Comparison of ENCODE assay signal across 8 cellular contexts in the genomic region with DNA sequence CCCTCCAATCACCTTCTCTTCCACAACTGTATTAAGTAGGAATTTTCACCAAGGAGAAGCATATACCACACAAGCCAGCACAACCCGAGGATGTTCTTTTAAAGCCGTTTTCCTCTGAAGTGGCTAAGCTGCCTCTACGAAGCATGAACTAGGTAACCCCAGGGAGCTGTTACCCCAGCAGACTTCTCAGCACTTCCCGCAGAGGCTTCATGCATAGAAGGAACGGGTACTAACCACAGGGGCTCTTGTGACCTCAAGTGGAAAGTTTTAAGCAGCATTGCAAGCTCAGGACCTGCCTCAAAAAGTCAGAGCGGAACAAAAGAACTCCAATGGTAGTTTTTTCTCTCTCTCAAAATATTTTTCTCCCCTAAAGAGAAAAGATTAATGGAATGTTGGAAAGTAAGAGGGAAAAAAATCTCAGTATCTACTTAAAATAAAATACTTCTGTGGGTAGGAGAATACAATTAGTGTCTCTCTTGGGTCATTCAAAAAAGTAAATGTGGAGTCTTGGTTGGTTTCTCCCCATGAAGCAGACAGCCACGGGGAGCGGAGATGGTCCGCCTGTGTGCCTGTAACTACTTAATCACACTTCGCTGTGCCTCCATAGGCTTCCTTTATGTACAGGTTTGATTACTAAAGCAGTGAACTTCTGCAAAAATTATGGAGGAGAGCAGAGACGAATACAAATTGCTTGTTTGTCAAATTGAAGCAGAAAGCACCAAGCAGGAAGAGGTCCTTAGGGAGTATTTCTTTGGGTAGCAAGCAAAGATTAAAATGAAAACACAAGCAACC. TPM values are rescaled to one million over a fixed set of nuclear protein-coding genes. Genes with fewer than 3 reads are reported as not detected.
DNase-seq lines count a peak whose midpoint lies in the region; ATAC-seq, FAIRE-seq and TF ChIP-seq lines count a peak whose summit lies in the region.

No MANE protein-coding gene starts in this region.

- H3K4ac ChIP-seq in trophoblast cell (ENCODE audit: low read depth, low read length), result no peak overlapping the region

- CTCF ChIA-PET in CD4-positive, alpha-beta T cell (lab: Charles Lee), result interaction anchor here (0.8 kb wide), 1 partner anchor 20 kb away, joined by 3 read pairs; no protein-coding TSS in a partner anchor

- H3K4me3 Mint-ChIP-seq in CD4-positive, alpha-beta T cell, result no peak overlapping the region
- H3K4me3 Mint-ChIP-seq in astrocyte (ENCODE audit: unreplicated experiment), result peak overlapping the region; percentile 47

- H3K9me3 ChIP-seq in CD4-positive, alpha-beta T cell (ENCODE audit: control insufficient read depth, low read length), result no peaks in the 10 kb centered on the region
- H3K9me3 ChIP-seq in astrocyte (ENCODE audit: insufficient read depth, low read depth, low read length) (no peaks in the 10 kb centered on the region), WERI-Rb-1 (ENCODE audit: severe bottlenecking) (no peaks in the 10 kb centered on the region), right atrium auricular region (no peaks in the 10 kb centered on the region), trophoblast cell (ENCODE audit: insufficient read depth, low read depth, low read length) (no peaks in the 10 kb centered on the region)

- H4K12ac ChIP-seq in trophoblast cell (ENCODE audit: low read depth, low read length), result no peak overlapping the region

- POLR2A ChIA-PET in CD4-positive, alpha-beta T cell (lab: Charles Lee), result interaction anchor here (0.8 to 1.3 kb wide), 2 partner anchors 41 to 178 kb away, joined by 3 to 4 read pairs; partner anchors contain the start of gene STX6

- no peak overlapping the region for H2BK12ac ChIP-seq in trophoblast cell (ENCODE audit: low read length)

- no peak overlapping the region for H4K8ac ChIP-seq in trophoblast cell (ENCODE audit: low read depth, low read length)

- DNase-seq in CD4-positive, alpha-beta T cell, result peak in 6 of 10 experiments; percentile 2 to 46 (median 12)
- DNase-seq in NAMALWA (ENCODE audit: low spot score), result peak; percentile 30
- peak; percentile 15 for DNase-seq in astrocyte (ENCODE audit: low read depth)
- peak; percentile 16 for DNase-seq in stimulated activated CD8-positive, alpha-beta memory T cell treated with anti-CD3 and anti-CD28 coated beads, Interleukin-12 subunit alpha, Interleukin-12 subunit beta, amount 100 ng/mL, for 4 hours (ENCODE audit: low read depth)
- DNase-seq in WERI-Rb-1, result no peak
- DNase-seq in right atrium auricular region (ENCODE audit: low spot score), result no peak
- no peak for DNase-seq in trophoblast cell

- no peak overlapping the region for H3K14ac ChIP-seq in trophoblast cell (ENCODE audit: low read length)

- peaks cover 12% of the 10 kb centered on the region for H3K36me3 ChIP-seq in astrocyte (ENCODE audit: insufficient read depth, low read length)
- H3K36me3 ChIP-seq in WERI-Rb-1, result no peaks in the 10 kb centered on the region
- peaks cover 43% of the 10 kb centered on the region for H3K36me3 ChIP-seq in right atrium auricular region
- peaks cover 18 to 30% of the 10 kb centered on the region in 2 experiments for H3K36me3 ChIP-seq in trophoblast cell (ENCODE audit: control insufficient read depth in 1 of 2, insufficient read depth in 2 of 2, low read length in 2 of 2)

- peaks cover 23% of the 10 kb centered on the region for H4K20me1 ChIP-seq in astrocyte (ENCODE audit: insufficient read depth, low read length)

- TF ChIP-seq CTCF in CD4-positive, alpha-beta T cell (IDR thresholded peaks at IDR 0.05), result no peak
- no peak for TF ChIP-seq CTCF in astrocyte (IDR thresholded peaks at IDR 0.05; ENCODE audit: insufficient read depth, low read depth, low read length)
- TF ChIP-seq CTCF in WERI-Rb-1 (IDR thresholded peaks at IDR 0.05; ENCODE audit: low read depth, low read length), result no peak
- no peak for TF ChIP-seq CTCF in right atrium auricular region (IDR thresholded peaks at IDR 0.05)

- H3K79me1 ChIP-seq in trophoblast cell (ENCODE audit: low read length), result no peaks in the 10 kb centered on the region

- H2AFZ ChIP-seq in astrocyte (ENCODE audit: low read depth, low read length) (no peak overlapping the region), trophoblast cell (ENCODE audit: insufficient read depth, low read length, poor library complexity) (no peak overlapping the region)

- no peaks in the 10 kb centered on the region for H3K79me2 ChIP-seq in astrocyte (ENCODE audit: insufficient read depth, low read length)
- no peaks in the 10 kb centered on the region for H3K79me2 ChIP-seq in trophoblast cell (ENCODE audit: control insufficient read depth, insufficient read depth, low read length, poor library complexity)

- H3K4me2 ChIP-seq in astrocyte (ENCODE audit: low read length) (no peak overlapping the region), trophoblast cell (ENCODE audit: low read length) (no peak overlapping the region)

- no peak overlapping the region for H2AK5ac ChIP-seq in trophoblast cell (ENCODE audit: low read length)

- no peaks in the 10 kb centered on the region for H3K27me3 Mint-ChIP-seq in CD4-positive, alpha-beta T cell
- no peaks in the 10 kb centered on the region for H3K27me3 Mint-ChIP-seq in astrocyte (ENCODE audit: low read depth, unreplicated experiment)

- H4K91ac ChIP-seq in trophoblast cell (ENCODE audit: low read depth, low read length), result no peak overlapping the region

- H3K9me3 Mint-ChIP-seq in CD4-positive, alpha-beta T cell, result no peaks in the 10 kb centered on the region
- no peaks in the 10 kb centered on the region for H3K9me3 Mint-ChIP-seq in astrocyte (ENCODE audit: unreplicated experiment)

- intact Hi-C loops in CD4-positive, alpha-beta T cell (cut with DNase I, micrococcal nuclease), result no loop called here

- no peak overlapping the region for H2BK120ac ChIP-seq in trophoblast cell (ENCODE audit: insufficient read depth, low read length, poor library complexity)

- FAIRE-seq in astrocyte (lab: Jason Lieb, UNC), result no peak

- H3K27ac ChIP-seq in CD4-positive, alpha-beta T cell (ENCODE audit: low read depth, low read length), result no peak overlapping the region
- H3K27ac ChIP-seq in astrocyte (ENCODE audit: low read depth, low read length), result no peak overlapping the region
- no peak overlapping the region for H3K27ac ChIP-seq in WERI-Rb-1
- no peak overlapping the region for H3K27ac ChIP-seq in right atrium auricular region
- no peak overlapping the region for H3K27ac ChIP-seq in trophoblast cell (ENCODE audit: low read depth, low read length)

- H3K4me3 ChIP-seq in astrocyte (ENCODE audit: insufficient read depth, low read depth, low read length) (no peak overlapping the region), WERI-Rb-1 (ENCODE audit: low read depth, low read length) (no peak overlapping the region), right atrium auricular region (no peak overlapping the region), trophoblast cell (ENCODE audit: low read depth, low read length) (no peak overlapping the region)

- no peaks in the 10 kb centered on the region for H3K27me3 ChIP-seq in CD4-positive, alpha-beta T cell (ENCODE audit: control insufficient read depth, insufficient read depth, low read length)
- H3K27me3 ChIP-seq in astrocyte (ENCODE audit: insufficient read depth, low read length), result no peaks in the 10 kb centered on the region
- H3K27me3 ChIP-seq in WERI-Rb-1 (ENCODE audit: insufficient read depth, low read depth, severe bottlenecking), result no peaks in the 10 kb centered on the region
- no peaks in the 10 kb centered on the region for H3K27me3 ChIP-seq in right atrium auricular region
- no peaks in the 10 kb centered on the region for H3K27me3 ChIP-seq in trophoblast cell (ENCODE audit: insufficient read depth, low read length)

- H2BK5ac ChIP-seq in trophoblast cell (ENCODE audit: low read depth, low read length, poor library complexity), result no peak overlapping the region

- no peak overlapping the region for H3K23ac ChIP-seq in trophoblast cell (ENCODE audit: low read length)

- WGBS in trophoblast cell (ENCODE audit: extremely low coverage, insufficient coverage, insufficient read length), result no CpG with 5 or more reads among the region's 11 CpGs

- peaks cover 86% of the 10 kb centered on the region for H3K36me3 Mint-ChIP-seq in CD4-positive, alpha-beta T cell (ENCODE audit: low read depth)
- peaks cover 18% of the 10 kb centered on the region for H3K36me3 Mint-ChIP-seq in astrocyte (ENCODE audit: low read depth, unreplicated experiment)

- no peak overlapping the region for H3K9ac ChIP-seq in astrocyte (ENCODE audit: low read length)
- H3K9ac ChIP-seq in trophoblast cell (ENCODE audit: low read length), result no peak overlapping the region

- peaks cover 30% of the 10 kb centered on the region for H3K4me1 Mint-ChIP-seq in CD4-positive, alpha-beta T cell (ENCODE audit: low read depth)
- H3K4me1 Mint-ChIP-seq in astrocyte (ENCODE audit: low read depth, unreplicated experiment), result peaks cover 7% of the 10 kb centered on the region

- no peak overlapping the region for H3K18ac ChIP-seq in trophoblast cell (ENCODE audit: low read length)

- peak overlapping the region; percentile 47 for H3K27ac Mint-ChIP-seq in CD4-positive, alpha-beta T cell
- no peak overlapping the region for H3K27ac Mint-ChIP-seq in astrocyte (ENCODE audit: unreplicated experiment)

- H3K4me1 ChIP-seq in astrocyte (ENCODE audit: insufficient read depth, low read length) (no peaks in the 10 kb centered on the region), right atrium auricular region (no peaks in the 10 kb centered on the region), trophoblast cell (ENCODE audit: control insufficient read depth in 1 of 2, insufficient read depth in 2 of 2, low read length in 2 of 2) (no peaks in the 10 kb centered on the region)

- peak; percentile 98 for ATAC-seq in CD4-positive, alpha-beta T cell (ENCODE audit: poor library complexity)
- ATAC-seq in GM21447 (IDR thresholded peaks at IDR 0.05; ENCODE audit: unreplicated experiment), result peak; percentile 91

RNA-seq across cellular contexts. Expression of gene STX6, which starts 40.9 kb away (rescaled TPM):
- 1 to 10 TPM; 4.9 to 5.1 TPM for total RNA-seq in CD4-positive, alpha-beta T cell
- total RNA-seq in astrocyte (23.1 and 27.6 TPM in 2 replicates), right atrium auricular region (10 to 100 TPM in 1 of 2 donors, 1 to 10 TPM in 1; 6.6 to 12.0 TPM)
- polyA plus RNA-seq in trophoblast cell (2013), result 11.1 and 11.2 TPM in 2 replicates

RNA-seq across cellular contexts. Expression of gene MR1, which starts 52.0 kb away (rescaled TPM):
- total RNA-seq in CD4-positive, alpha-beta T cell, result 10 to 100 TPM; 16.2 to 18.1 TPM
- 1.2 and 1.6 TPM in 2 replicates for total RNA-seq in astrocyte
- total RNA-seq in right atrium auricular region, result 1 to 10 TPM; 9.9 to 10.0 TPM
- polyA plus RNA-seq in trophoblast cell (2013), result 0.57 and 0.79 TPM in 2 replicates

Comparison
In these comparisons a context has a peak if more than half of its experiments do, and no peak if none do; other contexts are left out.
1. DNase-seq: peak in CD4-positive, alpha-beta T cell (6 of 10), NAMALWA (single experiment), astrocyte (single experiment) and stimulated activated CD8-positive, alpha-beta memory T cell treated with anti-CD3 and anti-CD28 coated beads, Interleukin-12 subunit alpha, Interleukin-12 subunit beta, amount 100 ng/mL, for 4 hours (single experiment); none in WERI-Rb-1 (single experiment), right atrium auricular region (single experiment) and trophoblast cell (0 of 2).